Comparison of ENCODE assay signal across 8 cellular contexts in genomic region chr9:91207481-91207888, GRCh38.
DNase-seq lines count a peak whose midpoint lies in the region; ATAC-seq and TF ChIP-seq lines count a peak whose summit lies in the region.

No MANE protein-coding gene starts in this region.

- intact Hi-C loops in MCF 10A (cut with micrococcal nuclease), result no loop called here

- H3K27me3 ChIP-seq in MG63, result no peaks in the 10 kb centered on the region

- CTCF ChIA-PET in MCF 10A (lab: Yijun Ruan, JAX), result interaction anchor here (1.0 to 1.9 kb wide), 4 partner anchors 45 to 292 kb away, joined by 3 to 4 read pairs (median 4); no protein-coding TSS in a partner anchor

- no peaks in the 10 kb centered on the region for H3K36me3 Mint-ChIP-seq in MCF 10A (ENCODE audit: insufficient read depth, unreplicated experiment)
- H3K36me3 Mint-ChIP-seq in natural killer cell treated with Interleukin-12 subunit alpha and Interleukin-12 subunit beta and Interleukin-15 and Interleukin-18, amount 100 ng/mL, for 72 hours, result peaks cover 20% of the 10 kb centered on the region

- POLR2A ChIA-PET in MCF 10A (lab: Yijun Ruan, JAX), result interaction anchor here (0.6 to 3.3 kb wide), 21 partner anchors 10 to 514 kb away, joined by 3 to 62 read pairs (median 4); no protein-coding TSS in a partner anchor

- DNase-seq in MCF 10A (ENCODE audit: unreplicated experiment) (no peak), HK-2 (ENCODE audit: unreplicated experiment) (no peak), cerebellar cortex (ENCODE audit: low spot score) (no peak), MG63 (no peak), NCI-H1436 (lab: John Stamatoyannopoulos, UW) (no peak)
- no peak for DNase-seq in natural killer cell treated with Interleukin-12 subunit alpha and Interleukin-12 subunit beta and Interleukin-15 and Interleukin-18, amount 100 ng/mL, for 72 hours (ENCODE audit: low spot score)

- H3K4me3 ChIP-seq in MG63, result no peak overlapping the region

- no peaks in the 10 kb centered on the region for H3K27me3 Mint-ChIP-seq in MCF 10A (ENCODE audit: insufficient read depth, unreplicated experiment)
- H3K27me3 Mint-ChIP-seq in natural killer cell treated with Interleukin-12 subunit alpha and Interleukin-12 subunit beta and Interleukin-15 and Interleukin-18, amount 100 ng/mL, for 72 hours, result no peaks in the 10 kb centered on the region

- peak overlapping the region; percentile 40 for H3K4me3 Mint-ChIP-seq in MCF 10A (ENCODE audit: unreplicated experiment)
- peak overlapping the region; percentile 76 for H3K4me3 Mint-ChIP-seq in natural killer cell treated with Interleukin-12 subunit alpha and Interleukin-12 subunit beta and Interleukin-15 and Interleukin-18, amount 100 ng/mL, for 72 hours

- ATAC-seq in GM18870 (IDR thresholded peaks at IDR 0.05; ENCODE audit: unreplicated experiment) (peak; percentile 19), HG03354 (IDR thresholded peaks at IDR 0.05; ENCODE audit: poor library complexity, severe bottlenecking, unreplicated experiment) (peak; percentile 39)
- peak; percentile 76 to 83 for ATAC-seq in natural killer cell treated with Interleukin-12 subunit alpha and Interleukin-12 subunit beta and Interleukin-15 and Interleukin-18, amount 100 ng/mL, for 72 hours

- H3K9me3 ChIP-seq in MG63, result peaks cover 5% of the 10 kb centered on the region

- no peaks in the 10 kb centered on the region for H3K9me3 Mint-ChIP-seq in MCF 10A (ENCODE audit: unreplicated experiment)
- H3K9me3 Mint-ChIP-seq in natural killer cell treated with Interleukin-12 subunit alpha and Interleukin-12 subunit beta and Interleukin-15 and Interleukin-18, amount 100 ng/mL, for 72 hours, result peaks cover 4% of the 10 kb centered on the region

- peaks cover 19% of the 10 kb centered on the region for H3K4me1 Mint-ChIP-seq in MCF 10A (ENCODE audit: insufficient read depth, unreplicated experiment)
- peaks cover 60 to 64% of the 10 kb centered on the region in 2 donors for H3K4me1 Mint-ChIP-seq in natural killer cell treated with Interleukin-12 subunit alpha and Interleukin-12 subunit beta and Interleukin-15 and Interleukin-18, amount 100 ng/mL, for 72 hours (ENCODE audit: low read depth in 2 of 2)

- TF ChIP-seq CTCF in MCF 10A (IDR thresholded peaks at IDR 0.05; ENCODE audit: unreplicated experiment), result no peak

- H3K36me3 ChIP-seq in MG63, result no peaks in the 10 kb centered on the region

- H3K27ac Mint-ChIP-seq in MCF 10A (ENCODE audit: low read depth, unreplicated experiment), result peak overlapping the region; percentile 65
- peak overlapping the region; percentile 82 to 93 for H3K27ac Mint-ChIP-seq in natural killer cell treated with Interleukin-12 subunit alpha and Interleukin-12 subunit beta and Interleukin-15 and Interleukin-18, amount 100 ng/mL, for 72 hours

- BruUV-seq in MCF 10A (replicated peaks; lab: Mats Ljungman, UMichigan), result no TSS peak

Comparison
In these comparisons a context has a peak if more than half of its experiments do, and no peak if none do; other contexts are left out.
1. ATAC-seq: peak in every context shown above with its lines; median percentile 80 in natural killer cell treated with Interleukin-12 subunit alpha and Interleukin-12 subunit beta and Interleukin-15 and Interleukin-18, amount 100 ng/mL, for 72 hours; 39 in HG03354; 19 in GM18870.